Comparison of ENCODE assay signal across 8 cellular contexts in the genomic region with DNA sequence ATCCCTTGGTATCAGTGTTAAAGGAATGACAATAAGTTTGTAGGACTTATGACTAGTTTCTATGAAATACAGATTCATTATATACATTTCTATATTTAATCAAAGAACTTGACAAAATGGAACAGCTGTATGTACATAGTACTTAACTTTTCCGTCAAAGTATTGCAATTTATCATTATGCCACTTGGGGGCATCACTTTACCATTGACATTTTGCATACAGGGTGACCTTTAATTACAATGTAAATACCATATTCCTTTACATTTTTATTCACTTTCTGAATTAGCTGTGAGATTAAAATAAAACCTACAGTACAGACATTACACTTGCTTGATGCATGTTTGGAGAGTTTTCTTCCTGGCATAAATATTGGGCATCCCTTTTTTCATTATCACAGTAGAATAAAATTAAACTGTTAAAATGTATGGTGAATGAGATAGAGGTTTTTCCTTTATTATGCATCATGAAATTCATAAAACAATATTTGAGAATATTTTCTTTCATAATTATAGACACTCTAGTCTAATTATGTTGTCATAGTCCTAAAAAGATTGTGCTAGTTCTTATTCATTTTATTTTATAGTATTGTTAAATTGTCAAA. TPM values are rescaled to one million over a fixed set of nuclear protein-coding genes. Genes with fewer than 3 reads are reported as not detected.
DNase-seq lines count a peak whose midpoint lies in the region; ATAC-seq and TF ChIP-seq lines count a peak whose summit lies in the region.

No MANE protein-coding gene starts in this region.

- H3K36me3 Mint-ChIP-seq in activated naive CD4-positive, alpha-beta T cell treated with anti-CD3 and anti-CD28 coated beads, Interleukin-2, amount 10 ng/mL, durations not matched to agents 7 days and 5 days = no peaks in the 10 kb centered on the region
- H3K36me3 Mint-ChIP-seq in mesothelial cell of epicardium = peaks cover 8% of the 10 kb centered on the region

- H3K9me3 Mint-ChIP-seq in activated naive CD4-positive, alpha-beta T cell treated with anti-CD3 and anti-CD28 coated beads, Interleukin-2, amount 10 ng/mL, durations not matched to agents 7 days and 5 days = no peaks in the 10 kb centered on the region
- H3K9me3 Mint-ChIP-seq in mesothelial cell of epicardium = no peaks in the 10 kb centered on the region

- ATAC-seq in HG02981 (IDR thresholded peaks at IDR 0.05; ENCODE audit: unreplicated experiment) (peak; percentile 67), GM21423 (IDR thresholded peaks at IDR 0.05; ENCODE audit: unreplicated experiment) (no peak), GM21825 (IDR thresholded peaks at IDR 0.05; ENCODE audit: unreplicated experiment) (no peak)

- DNase-seq in activated naive CD4-positive, alpha-beta T cell treated with anti-CD3 and anti-CD28 coated beads, Interleukin-2, amount 10 ng/mL, durations not matched to agents 7 days and 5 days = peak; percentile 25
- no peak for DNase-seq in activated naive CD4-positive, alpha-beta T cell treated with Interleukin-2 at 50 U/mL for 16 hours
- peak; percentile 56 for DNase-seq in NOMO-1 treated with DMSO at 0.1 percent for 48 hours (lab: John Stamatoyannopoulos, UW; ENCODE audit: unreplicated experiment)
- DNase-seq in central memory CD4-positive, alpha-beta T cell = peak; percentile 43
- DNase-seq in mesothelial cell of epicardium (ENCODE audit: low spot score in 2 of 2, unreplicated experiment in 2 of 2) = no peak

- no peaks in the 10 kb centered on the region for H3K27me3 Mint-ChIP-seq in activated naive CD4-positive, alpha-beta T cell treated with anti-CD3 and anti-CD28 coated beads, Interleukin-2, amount 10 ng/mL, durations not matched to agents 7 days and 5 days
- no peaks in the 10 kb centered on the region for H3K27me3 Mint-ChIP-seq in mesothelial cell of epicardium (ENCODE audit: low read depth)

- no peak overlapping the region for H3K4me3 Mint-ChIP-seq in activated naive CD4-positive, alpha-beta T cell treated with anti-CD3 and anti-CD28 coated beads, Interleukin-2, amount 10 ng/mL, durations not matched to agents 7 days and 5 days
- H3K4me3 Mint-ChIP-seq in mesothelial cell of epicardium = no peak overlapping the region

- peak; percentile 63 for TF ChIP-seq CTCF in mesothelial cell of epicardium (IDR thresholded peaks at IDR 0.05; ENCODE audit: unreplicated experiment)

- CTCF ChIA-PET in activated naive CD4-positive, alpha-beta T cell treated with anti-CD3 and anti-CD28 coated beads, Interleukin-2, amount 10 ng/mL, durations not matched to agents 7 days and 5 days (lab: Charles Lee) = interaction anchor here (0.7 to 2.3 kb wide), 11 partner anchors 8 to 996 kb away, joined by 3 to 10 read pairs (median 4); no protein-coding TSS in a partner anchor

- no peaks in the 10 kb centered on the region for H3K4me1 Mint-ChIP-seq in activated naive CD4-positive, alpha-beta T cell treated with anti-CD3 and anti-CD28 coated beads, Interleukin-2, amount 10 ng/mL, durations not matched to agents 7 days and 5 days
- H3K4me1 Mint-ChIP-seq in mesothelial cell of epicardium = peaks cover 16% of the 10 kb centered on the region

- H3K27ac Mint-ChIP-seq in activated naive CD4-positive, alpha-beta T cell treated with anti-CD3 and anti-CD28 coated beads, Interleukin-2, amount 10 ng/mL, durations not matched to agents 7 days and 5 days = no peak overlapping the region
- no peak overlapping the region for H3K27ac Mint-ChIP-seq in mesothelial cell of epicardium

RNA-seq across cellular contexts. Expression of a gene that starts 6.9 kb away (rescaled TPM):
- 9.8 to 11.3 TPM (median 11.0 TPM) in 3 replicates for total RNA-seq in mesothelial cell of epicardium

RNA-seq across cellular contexts. Expression of a gene that starts 7.0 kb away (rescaled TPM):
- 7.4 to 9.0 TPM (median 7.5 TPM) in 3 replicates for total RNA-seq in mesothelial cell of epicardium

Comparison
In these comparisons a context has a peak if more than half of its experiments do, and no peak if none do; other contexts are left out.
1. DNase-seq: peak in activated naive CD4-positive, alpha-beta T cell treated with anti-CD3 and anti-CD28 coated beads, Interleukin-2, amount 10 ng/mL, durations not matched to agents 7 days and 5 days (single experiment), NOMO-1 treated with DMSO at 0.1 percent for 48 hours (single experiment) and central memory CD4-positive, alpha-beta T cell (single experiment); none in activated naive CD4-positive, alpha-beta T cell treated with Interleukin-2 at 50 U/mL for 16 hours (single experiment) and mesothelial cell of epicardium (0 of 2).